Comparison of ENCODE assay signal across 8 cellular contexts in genomic region chr11:128483211-128483788, GRCh38.
DNase-seq lines count a peak whose midpoint lies in the region; ATAC-seq and TF ChIP-seq lines count a peak whose summit lies in the region.

No MANE protein-coding gene starts in this region.

- no peak overlapping the region for H3K9ac ChIP-seq in smooth muscle cell (ENCODE audit: low read depth)

- no peak overlapping the region for H3K4me3 ChIP-seq in smooth muscle cell

- POLR2A ChIA-PET in activated CD8-positive, alpha-beta T cell treated with anti-CD3 and anti-CD28 coated beads for 36 hours (lab: Charles Lee): interaction anchor here (1.0 to 37.3 kb wide), 8 partner anchors 4 to 193 kb away, joined by 3 to 1082 read pairs (median 8); no protein-coding TSS in a partner anchor

- ATAC-seq in activated T-cell treated with anti-CD3 and anti-CD28 coated beads, Interleukin-2, amount 50 U/mL, for 4 hours: peak; percentile 13 to 35
- ATAC-seq in HG03045 (IDR thresholded peaks at IDR 0.05; ENCODE audit: unreplicated experiment): peak; percentile 73
- ATAC-seq in activated CD8-positive, alpha-beta T cell treated with anti-CD3 and anti-CD28 coated beads for 36 hours: peak; percentile 54

- intact Hi-C loops in activated CD8-positive, alpha-beta T cell treated with anti-CD3 and anti-CD28 coated beads for 36 hours (cut with micrococcal nuclease): no loop called here

- no peak for TF ChIP-seq CTCF in activated CD8-positive, alpha-beta T cell treated with anti-CD3 and anti-CD28 coated beads for 36 hours (IDR thresholded peaks at IDR 0.05)
- TF ChIP-seq CTCF in smooth muscle cell (IDR thresholded peaks at IDR 0.05; ENCODE audit: borderline replicate concordance, insufficient read depth, poor library complexity, severe bottlenecking): no peak

- H3F3A ChIP-seq in smooth muscle cell (ENCODE audit: low read depth): peaks cover 10% of the 10 kb centered on the region

- DNase-seq in activated T-cell treated with anti-CD3 and anti-CD28 coated beads, Interleukin-2, amount 50 U/mL, for 4 hours: no peak
- DNase-seq in activated T-cell treated with anti-CD3 and anti-CD28 coated beads for 4 hours (no peak), smooth muscle cell (lab: John Stamatoyannopoulos, UW; ENCODE audit: unreplicated experiment) (no peak), NCI-H510A (lab: John Stamatoyannopoulos, UW) (no peak), GF-D8 (lab: John Stamatoyannopoulos, UW) (no peak), hypothalamus (lab: John Stamatoyannopoulos, UW) (no peak)
- DNase-seq in activated CD8-positive, alpha-beta T cell treated with anti-CD3 and anti-CD28 coated beads for 36 hours: peak; percentile 62

- peaks cover 12% of the 10 kb centered on the region for H3K79me2 ChIP-seq in smooth muscle cell (ENCODE audit: low read depth)

- H4K20me1 ChIP-seq in smooth muscle cell (ENCODE audit: low read depth): peaks cover 6% of the 10 kb centered on the region

- CTCF ChIA-PET in activated CD8-positive, alpha-beta T cell treated with anti-CD3 and anti-CD28 coated beads for 36 hours (lab: Charles Lee): interaction anchor here (0.8 to 4.2 kb wide), 13 partner anchors 10 to 326 kb away, joined by 3 to 20 read pairs (median 4); no protein-coding TSS in a partner anchor

- no peaks in the 10 kb centered on the region for H3K9me3 ChIP-seq in smooth muscle cell (replicated peaks; ENCODE audit: low read depth)

- H3K4me1 Mint-ChIP-seq in activated T-cell treated with anti-CD3 and anti-CD28 coated beads, Interleukin-2, amount 50 U/mL, for 4 hours (ENCODE audit: low read depth): peaks cover 98% of the 10 kb centered on the region
- H3K4me1 Mint-ChIP-seq in activated CD8-positive, alpha-beta T cell treated with anti-CD3 and anti-CD28 coated beads for 36 hours (ENCODE audit: low read depth): peaks cover 92% of the 10 kb centered on the region

- no peaks in the 10 kb centered on the region for H3K9me3 Mint-ChIP-seq in activated T-cell treated with anti-CD3 and anti-CD28 coated beads, Interleukin-2, amount 50 U/mL, for 4 hours
- no peaks in the 10 kb centered on the region for H3K9me3 Mint-ChIP-seq in activated CD8-positive, alpha-beta T cell treated with anti-CD3 and anti-CD28 coated beads for 36 hours

- no peaks in the 10 kb centered on the region for H3K27me3 Mint-ChIP-seq in activated T-cell treated with anti-CD3 and anti-CD28 coated beads, Interleukin-2, amount 50 U/mL, for 4 hours (ENCODE audit: low read depth)
- H3K27me3 Mint-ChIP-seq in activated CD8-positive, alpha-beta T cell treated with anti-CD3 and anti-CD28 coated beads for 36 hours: no peaks in the 10 kb centered on the region

- peaks cover 85% of the 10 kb centered on the region for H3K36me3 Mint-ChIP-seq in activated T-cell treated with anti-CD3 and anti-CD28 coated beads, Interleukin-2, amount 50 U/mL, for 4 hours (ENCODE audit: insufficient read depth)
- peaks cover 95% of the 10 kb centered on the region for H3K36me3 Mint-ChIP-seq in activated CD8-positive, alpha-beta T cell treated with anti-CD3 and anti-CD28 coated beads for 36 hours (ENCODE audit: low read depth)

- peak overlapping the region; percentile 73 for H3K4me3 Mint-ChIP-seq in activated T-cell treated with anti-CD3 and anti-CD28 coated beads, Interleukin-2, amount 50 U/mL, for 4 hours
- peak overlapping the region; percentile 66 for H3K4me3 Mint-ChIP-seq in activated CD8-positive, alpha-beta T cell treated with anti-CD3 and anti-CD28 coated beads for 36 hours

- H3K27ac Mint-ChIP-seq in activated CD8-positive, alpha-beta T cell treated with anti-CD3 and anti-CD28 coated beads for 36 hours: peak overlapping the region; percentile 94

- H3K4me2 ChIP-seq in smooth muscle cell: peak overlapping the region; percentile 63

- 88% methylated on average over 7 of the region's 7 CpGs for WGBS in smooth muscle cell (ENCODE audit: low lambda C conversion rate)

- no peaks in the 10 kb centered on the region for H3K4me1 ChIP-seq in smooth muscle cell (ENCODE audit: low read depth)

- peak overlapping the region; percentile 72 for H3K27ac ChIP-seq in smooth muscle cell (ENCODE audit: low read depth)

- H3K27me3 ChIP-seq in smooth muscle cell (ENCODE audit: low read depth): no peaks in the 10 kb centered on the region

- H2AFZ ChIP-seq in smooth muscle cell (ENCODE audit: low read depth): no peak overlapping the region

- peaks cover 14% of the 10 kb centered on the region for H3K36me3 ChIP-seq in smooth muscle cell (ENCODE audit: low read depth)
